ENCODE assay signal across 12 cellular contexts in the genomic region with DNA sequence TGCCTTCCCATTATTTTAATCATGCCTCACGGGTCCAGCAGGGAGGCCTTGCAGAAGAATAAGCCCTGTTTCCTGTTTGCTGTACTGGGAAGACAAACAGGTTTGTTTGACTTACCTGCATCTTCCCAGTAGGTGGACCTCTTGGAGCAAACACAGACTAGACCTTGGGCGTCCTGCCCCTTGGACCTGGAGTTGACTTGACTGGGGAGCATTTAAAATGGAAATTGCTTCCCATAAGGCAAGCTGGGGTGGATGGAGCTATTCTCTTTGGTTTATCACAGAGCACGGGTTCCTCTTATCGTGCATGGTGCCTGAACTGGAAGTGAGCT.
DNase-seq lines count a peak whose midpoint lies in the region; ATAC-seq and TF ChIP-seq lines count a peak whose summit lies in the region.
"Had no signal": no experiment of that assay in that cellular context is flagged by ENCODE, and none has a peak within 500 bp of the region (broad histone marks: within the 10 kb centered on the region; RNA-seq: fewer than 3 reads in every experiment).

No MANE protein-coding gene starts in this region.

- intact Hi-C loops in right cardiac atrium (cut with DNase I) = loop anchor here in 1 of 4 donors (10.0 kb wide), 1 partner anchor 51 kb away; no protein-coding TSS in a partner anchor

- TF ChIP-seq CTCF in right atrium auricular region (IDR thresholded peaks at IDR 0.05) = no peak

- H3K4me3 ChIP-seq in right atrium auricular region = no peak overlapping the region
- no peak overlapping the region for H3K4me3 ChIP-seq in right cardiac atrium (ENCODE audit: low read length)
- H3K4me3 ChIP-seq: ovary had no signal

- H3K27ac ChIP-seq in right atrium auricular region (no peak overlapping the region), right cardiac atrium (ENCODE audit: low read length) (no peak overlapping the region), substantia nigra (ENCODE audit: low read depth, low read length, poor library complexity, severe bottlenecking) (no peak overlapping the region)
- H3K27ac ChIP-seq: KMS-11, ovary had no signal

- H3K9me3 ChIP-seq in right atrium auricular region (no peaks in the 10 kb centered on the region), right cardiac atrium (ENCODE audit: control insufficient read depth, low read length) (no peaks in the 10 kb centered on the region)
- H3K9me3 ChIP-seq: ovary had no signal

- no peak for ATAC-seq in right cardiac atrium
- ATAC-seq in esophagus mucosa = peak; percentile 35
- ATAC-seq in GM18498 (IDR thresholded peaks at IDR 0.05; ENCODE audit: unreplicated experiment) = no peak

- no peaks in the 10 kb centered on the region for H3K36me3 ChIP-seq in right atrium auricular region
- H3K36me3 ChIP-seq: ovary had no signal

- DNase-seq in right atrium auricular region (ENCODE audit: low spot score) (peak; percentile 32), right cardiac atrium (no peak), NCI-H510A (lab: John Stamatoyannopoulos, UW) (peak; percentile 50), substantia nigra (lab: John Stamatoyannopoulos, UW) (no peak), kidney glomerular epithelial cell (lab: John Stamatoyannopoulos, UW) (no peak)
- no peak for DNase-seq in activated CD4-positive, alpha-beta T cell treated with anti-CD3 and anti-CD28 coated beads, Interleukin-2, amount 50 U/mL, for 1 hour
- DNase-seq: hippocampal formation, ovary, SW 1271 had no signal

- H3K4me1 ChIP-seq in right atrium auricular region (no peaks in the 10 kb centered on the region), right cardiac atrium (ENCODE audit: control insufficient read depth, insufficient read depth, low read length) (peaks cover 10% of the 10 kb centered on the region)

- no peaks in the 10 kb centered on the region for H3K27me3 ChIP-seq in right atrium auricular region
- H3K27me3 ChIP-seq in right cardiac atrium (ENCODE audit: control insufficient read depth, insufficient read depth) = no peaks in the 10 kb centered on the region
- H3K27me3 ChIP-seq: ovary had no signal

- WGBS in right cardiac atrium = 38% methylated on average over 4 of the region's 4 CpGs

Comparison
In these comparisons a context has a peak if more than half of its experiments do, and no peak if none do; other contexts are left out.
1. DNase-seq: peak in right atrium auricular region (single experiment) and NCI-H510A (single experiment); none in right cardiac atrium (0 of 3), activated CD4-positive, alpha-beta T cell treated with anti-CD3 and anti-CD28 coated beads, Interleukin-2, amount 50 U/mL, for 1 hour (single experiment), substantia nigra (0 of 49) and kidney glomerular epithelial cell (single experiment).